In the genomic region with DNA sequence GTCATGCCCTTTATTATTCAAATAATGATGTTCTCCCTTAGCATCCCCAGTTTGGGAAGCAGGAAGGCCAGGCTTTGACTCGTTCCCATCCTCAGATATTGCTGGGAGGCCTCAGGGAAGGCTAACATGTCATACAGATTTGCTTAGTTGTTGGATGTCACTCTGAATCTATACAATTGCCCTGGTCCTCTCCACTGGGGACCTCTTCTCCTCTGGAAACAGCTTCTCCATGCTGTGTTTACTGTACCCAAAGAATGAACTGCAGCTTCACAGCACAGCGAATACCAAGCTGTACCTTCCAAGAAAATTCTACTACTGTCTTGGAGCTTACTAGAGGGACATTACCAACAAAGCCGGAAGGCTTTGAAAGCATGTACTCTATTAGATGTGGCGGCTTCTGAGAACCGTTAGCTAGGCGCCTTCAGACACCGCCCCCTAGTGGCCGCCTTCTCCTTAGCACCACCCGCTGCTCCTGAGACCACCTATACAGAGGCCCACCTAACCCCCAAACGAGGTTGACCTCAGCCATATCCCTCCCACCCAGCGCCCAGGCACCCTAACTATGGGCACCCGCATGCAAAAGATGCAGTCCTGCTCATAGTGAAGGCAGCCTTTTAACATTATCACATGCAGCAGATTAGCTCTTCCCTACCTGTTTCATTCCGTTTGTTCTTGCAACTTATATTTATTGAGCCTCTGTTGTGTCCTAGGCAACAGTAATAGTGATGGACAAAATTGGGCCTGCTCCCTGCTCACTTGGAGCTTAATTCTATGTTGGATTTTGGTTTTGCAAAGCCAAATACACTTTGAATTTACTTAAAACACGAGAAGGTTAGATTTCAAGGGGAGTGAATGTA, we compare ENCODE assay signal across 8 cellular contexts. TPM values are rescaled to one million over a fixed set of nuclear protein-coding genes. Genes with fewer than 3 reads are reported as not detected.
A peak's percentile ranks its signal among the peaks of the same experiment; 100 is the strongest.
DNase-seq lines count a peak whose midpoint lies in the region; ATAC-seq lines count a peak whose summit lies in the region.

No MANE protein-coding gene starts in this region.

- peak; percentile 9 for DNase-seq in activated naive CD4-positive, alpha-beta T cell treated with Interleukin-2 at 50 U/mL for 16 hours
- no peak for DNase-seq in activated naive CD4-positive, alpha-beta T cell treated with anti-CD3 and anti-CD28 coated beads, Interleukin-2, amount 50 U/mL, for 16 hours
- DNase-seq in SK-N-DZ (ENCODE audit: low spot score) (peak; percentile 78), glomerular visceral epithelial cell (ENCODE audit: extremely low spot score) (peak; percentile 30), sciatic nerve (ENCODE audit: low spot score) (peak; percentile 63), NCI-H345 (lab: John Stamatoyannopoulos, UW) (no peak), cerebellar nuclear complex (lab: John Stamatoyannopoulos, UW) (no peak)

- ATAC-seq in sciatic nerve (peak; percentile 36), HG03196 (IDR thresholded peaks at IDR 0.05; ENCODE audit: unreplicated experiment) (no peak)

- intact Hi-C loops in sciatic nerve (cut with DNase I), result no loop called here

RNA-seq across cellular contexts. Expression of gene FOXI1, which starts 34.9 kb away (rescaled TPM):
- not detected in 2 replicates for polyA plus RNA-seq in SK-N-DZ (2014; cell fraction: cytosol; rRNA removed)
- not detected in 2 replicates for polyA plus RNA-seq in SK-N-DZ (2014; cell fraction: nucleus; rRNA removed)
- not detected for total RNA-seq in sciatic nerve

Comparison
In these comparisons a context has a peak if more than half of its experiments do, and no peak if none do; other contexts are left out.
1. DNase-seq: peak in activated naive CD4-positive, alpha-beta T cell treated with Interleukin-2 at 50 U/mL for 16 hours (single experiment), SK-N-DZ (single experiment), glomerular visceral epithelial cell (single experiment) and sciatic nerve (single experiment); none in activated naive CD4-positive, alpha-beta T cell treated with anti-CD3 and anti-CD28 coated beads, Interleukin-2, amount 50 U/mL, for 16 hours (single experiment), NCI-H345 (single experiment) and cerebellar nuclear complex (0 of 2).